16 cellular contexts compared by ENCODE assay signal in genomic region chr5:126477681-126478117, GRCh38. TPM values are rescaled to one million over a fixed set of nuclear protein-coding genes. Genes with fewer than 3 reads are reported as not detected.
DNase-seq lines count a peak whose midpoint lies in the region; ATAC-seq, FAIRE-seq and TF ChIP-seq lines count a peak whose summit lies in the region.
"Had no signal": no experiment of that assay in that cellular context is flagged by ENCODE, and none has a peak within 500 bp of the region (broad histone marks: within the 10 kb centered on the region; RNA-seq: fewer than 3 reads in every experiment).

No MANE protein-coding gene starts in this region.

- no peaks in the 10 kb centered on the region for H4K20me1 ChIP-seq in OCI-LY3 (ENCODE audit: insufficient read depth, low read length)

- no peak for TF ChIP-seq CTCF in OCI-LY3 (IDR thresholded peaks at IDR 0.05; ENCODE audit: low read depth, low read length)
- no peak for TF ChIP-seq CTCF in nephron progenitor cell (IDR thresholded peaks at IDR 0.05)
- no peak for TF ChIP-seq CTCF in tibial nerve (IDR thresholded peaks at IDR 0.05)

- H3K4me3 Mint-ChIP-seq in nephron progenitor cell, result no peak overlapping the region
- H3K4me3 Mint-ChIP-seq: CD4-positive, CD25-positive, alpha-beta regulatory T cell; GM23338 had no signal

- H3K4me1 ChIP-seq in OCI-LY3 (ENCODE audit: low read length), result peaks cover 8% of the 10 kb centered on the region
- H3K4me1 ChIP-seq in tibial nerve, result peaks cover 0 to 45% (median 9%) of the 10 kb centered on the region in 4 donors
- H3K4me1 ChIP-seq: psoas muscle had no signal

- H3K27ac ChIP-seq in OCI-LY3 (ENCODE audit: low read length), result no peak overlapping the region
- peak overlapping the region in 3 of 4 donors; percentile 25 to 77 (median 75) for H3K27ac ChIP-seq in tibial nerve
- H3K27ac ChIP-seq: psoas muscle, VCaP had no signal

- DNase-seq in nephron progenitor cell (no peak), tibial nerve (ENCODE audit: low spot score in 2 of 2) (no peak), NCI-H510A (lab: John Stamatoyannopoulos, UW) (no peak), superior temporal gyrus (ENCODE audit: extremely low spot score) (no peak), left lobe of liver (ENCODE audit: low spot score) (no peak)
- DNase-seq: activated naive CD4-positive, alpha-beta T cell; CD4-positive, CD25-positive, alpha-beta regulatory T cell; mucosa of descending colon; NCI-H2029 treated with DMSO at 0.1 percent for 48 hours; psoas muscle; stimulated activated CD4-positive, alpha-beta T cell treated with anti-CD3 and anti-CD28 coated beads, Interleukin-2, amount 100 ng/mL, for 24 hours had no signal

- peaks cover 7% of the 10 kb centered on the region for H3K27me3 Mint-ChIP-seq in nephron progenitor cell (ENCODE audit: low read depth, poor library complexity)
- H3K27me3 Mint-ChIP-seq: CD4-positive, CD25-positive, alpha-beta regulatory T cell had no signal

- WGBS in tibial nerve, 2 donors, result 42 to 49% methylated on average over 4 of the region's 4 CpGs

- peak; percentile 98 for FAIRE-seq in endometrium (lab: Jason Lieb, UNC)

- no peak overlapping the region for H2AFZ ChIP-seq in OCI-LY3 (ENCODE audit: low read depth, low read length)
- H2AFZ ChIP-seq: GM23338 had no signal

- peak overlapping the region; percentile 24; the same call in 1 of the 2 replicates for H3K4me2 ChIP-seq in OCI-LY3 (ENCODE audit: low read length)
- H3K4me2 ChIP-seq: GM23338 had no signal

- H3K9me3 Mint-ChIP-seq in nephron progenitor cell, result no peaks in the 10 kb centered on the region
- H3K9me3 Mint-ChIP-seq: CD4-positive, CD25-positive, alpha-beta regulatory T cell; GM23338 had no signal

- H3K36me3 ChIP-seq in OCI-LY3 (replicated peaks; ENCODE audit: low read depth, low read length), result no peaks in the 10 kb centered on the region
- peaks cover 0 to 56% (median 0%) of the 10 kb centered on the region in 3 donors for H3K36me3 ChIP-seq in tibial nerve

- H3K4me1 Mint-ChIP-seq in nephron progenitor cell, result peaks cover 32% of the 10 kb centered on the region
- H3K4me1 Mint-ChIP-seq: GM23338 had no signal

- no peak for TF ChIP-seq POLR2A in tibial nerve (IDR thresholded peaks at IDR 0.05)

- no peak overlapping the region for H3K9ac ChIP-seq in OCI-LY3 (ENCODE audit: low read length)

- H3K27ac Mint-ChIP-seq in nephron progenitor cell, result peak overlapping the region; percentile 18
- H3K27ac Mint-ChIP-seq: GM23338 had no signal

- H3K79me2 ChIP-seq in OCI-LY3 (ENCODE audit: low read length), result no peaks in the 10 kb centered on the region

- peak in 1 of 2 donors; percentile 22 for TF ChIP-seq EP300 in tibial nerve (IDR thresholded peaks at IDR 0.05)

- no peaks in the 10 kb centered on the region for H3K27me3 ChIP-seq in OCI-LY3 (ENCODE audit: low read depth, low read length)
- no peaks in the 10 kb centered on the region for H3K27me3 ChIP-seq in tibial nerve

- H3K36me3 Mint-ChIP-seq in nephron progenitor cell (ENCODE audit: low read depth), result peaks cover 27% of the 10 kb centered on the region

- H3K4me3 ChIP-seq in OCI-LY3 (ENCODE audit: low read length), result no peak overlapping the region
- no peak overlapping the region for H3K4me3 ChIP-seq in tibial nerve
- H3K4me3 ChIP-seq: GM23338, mucosa of descending colon, psoas muscle had no signal

- ATAC-seq in GM18870 (IDR thresholded peaks at IDR 0.05; ENCODE audit: unreplicated experiment) (no peak), left lobe of liver (no peak)
- ATAC-seq: GM23338, mucosa of descending colon, psoas muscle had no signal

- H3K9me3 ChIP-seq in OCI-LY3 (ENCODE audit: insufficient read depth, low read length) (no peaks in the 10 kb centered on the region), tibial nerve (no peaks in the 10 kb centered on the region)
- H3K9me3 ChIP-seq: mucosa of descending colon, psoas muscle had no signal

RNA-seq across cellular contexts. Expression of gene GRAMD2B, which starts 54.5 kb away (rescaled TPM):
- total RNA-seq in tibial nerve (10 to 100 TPM; 37.7 to 61.5 (median 44.6) TPM), left lobe of liver (18.7 TPM)
